1 cellular context compared by ENCODE assay signal in the genomic region with DNA sequence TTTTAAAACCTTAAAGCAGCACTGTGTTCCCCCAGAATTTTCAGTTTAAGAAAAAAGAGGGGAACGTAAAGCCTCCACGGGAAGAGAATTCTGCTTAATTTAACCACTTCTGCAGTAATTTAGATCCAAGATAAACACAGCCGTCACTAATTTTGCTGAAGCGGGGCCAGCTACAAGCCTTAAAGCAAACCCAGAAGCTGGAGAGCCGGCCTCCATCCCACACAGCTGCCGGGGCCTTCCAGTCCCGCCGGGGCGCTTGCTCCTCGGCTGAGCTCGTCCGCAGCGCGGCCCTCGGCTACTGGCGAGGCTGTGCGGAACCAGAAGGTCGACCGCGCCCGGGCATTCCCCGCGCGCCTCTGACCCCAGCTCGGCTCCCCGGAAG.
TF ChIP-seq lines count a peak whose summit lies in the region.

No MANE protein-coding gene starts in this region.

TF ChIP-seq in H1, 55 proteins besides CTCF, POLR2A, EP300 and RAD21 (continued from another document):
- TF ChIP-seq CHD1 (IDR thresholded peaks at IDR 0.05; ENCODE audit: low read depth, low read length): no peak; the same call in 1 of the 2 replicates
- no peak for TF ChIP-seq JUN (IDR thresholded peaks at IDR 0.05; ENCODE audit: low read depth, low read length)
- TF ChIP-seq SRF (IDR thresholded peaks at IDR 0.05; ENCODE audit: low read depth, low read length): no peak
- TF ChIP-seq KDM1A (IDR thresholded peaks at IDR 0.05; ENCODE audit: borderline replicate concordance, low read length): no peak
- TF ChIP-seq, protein P1, sequence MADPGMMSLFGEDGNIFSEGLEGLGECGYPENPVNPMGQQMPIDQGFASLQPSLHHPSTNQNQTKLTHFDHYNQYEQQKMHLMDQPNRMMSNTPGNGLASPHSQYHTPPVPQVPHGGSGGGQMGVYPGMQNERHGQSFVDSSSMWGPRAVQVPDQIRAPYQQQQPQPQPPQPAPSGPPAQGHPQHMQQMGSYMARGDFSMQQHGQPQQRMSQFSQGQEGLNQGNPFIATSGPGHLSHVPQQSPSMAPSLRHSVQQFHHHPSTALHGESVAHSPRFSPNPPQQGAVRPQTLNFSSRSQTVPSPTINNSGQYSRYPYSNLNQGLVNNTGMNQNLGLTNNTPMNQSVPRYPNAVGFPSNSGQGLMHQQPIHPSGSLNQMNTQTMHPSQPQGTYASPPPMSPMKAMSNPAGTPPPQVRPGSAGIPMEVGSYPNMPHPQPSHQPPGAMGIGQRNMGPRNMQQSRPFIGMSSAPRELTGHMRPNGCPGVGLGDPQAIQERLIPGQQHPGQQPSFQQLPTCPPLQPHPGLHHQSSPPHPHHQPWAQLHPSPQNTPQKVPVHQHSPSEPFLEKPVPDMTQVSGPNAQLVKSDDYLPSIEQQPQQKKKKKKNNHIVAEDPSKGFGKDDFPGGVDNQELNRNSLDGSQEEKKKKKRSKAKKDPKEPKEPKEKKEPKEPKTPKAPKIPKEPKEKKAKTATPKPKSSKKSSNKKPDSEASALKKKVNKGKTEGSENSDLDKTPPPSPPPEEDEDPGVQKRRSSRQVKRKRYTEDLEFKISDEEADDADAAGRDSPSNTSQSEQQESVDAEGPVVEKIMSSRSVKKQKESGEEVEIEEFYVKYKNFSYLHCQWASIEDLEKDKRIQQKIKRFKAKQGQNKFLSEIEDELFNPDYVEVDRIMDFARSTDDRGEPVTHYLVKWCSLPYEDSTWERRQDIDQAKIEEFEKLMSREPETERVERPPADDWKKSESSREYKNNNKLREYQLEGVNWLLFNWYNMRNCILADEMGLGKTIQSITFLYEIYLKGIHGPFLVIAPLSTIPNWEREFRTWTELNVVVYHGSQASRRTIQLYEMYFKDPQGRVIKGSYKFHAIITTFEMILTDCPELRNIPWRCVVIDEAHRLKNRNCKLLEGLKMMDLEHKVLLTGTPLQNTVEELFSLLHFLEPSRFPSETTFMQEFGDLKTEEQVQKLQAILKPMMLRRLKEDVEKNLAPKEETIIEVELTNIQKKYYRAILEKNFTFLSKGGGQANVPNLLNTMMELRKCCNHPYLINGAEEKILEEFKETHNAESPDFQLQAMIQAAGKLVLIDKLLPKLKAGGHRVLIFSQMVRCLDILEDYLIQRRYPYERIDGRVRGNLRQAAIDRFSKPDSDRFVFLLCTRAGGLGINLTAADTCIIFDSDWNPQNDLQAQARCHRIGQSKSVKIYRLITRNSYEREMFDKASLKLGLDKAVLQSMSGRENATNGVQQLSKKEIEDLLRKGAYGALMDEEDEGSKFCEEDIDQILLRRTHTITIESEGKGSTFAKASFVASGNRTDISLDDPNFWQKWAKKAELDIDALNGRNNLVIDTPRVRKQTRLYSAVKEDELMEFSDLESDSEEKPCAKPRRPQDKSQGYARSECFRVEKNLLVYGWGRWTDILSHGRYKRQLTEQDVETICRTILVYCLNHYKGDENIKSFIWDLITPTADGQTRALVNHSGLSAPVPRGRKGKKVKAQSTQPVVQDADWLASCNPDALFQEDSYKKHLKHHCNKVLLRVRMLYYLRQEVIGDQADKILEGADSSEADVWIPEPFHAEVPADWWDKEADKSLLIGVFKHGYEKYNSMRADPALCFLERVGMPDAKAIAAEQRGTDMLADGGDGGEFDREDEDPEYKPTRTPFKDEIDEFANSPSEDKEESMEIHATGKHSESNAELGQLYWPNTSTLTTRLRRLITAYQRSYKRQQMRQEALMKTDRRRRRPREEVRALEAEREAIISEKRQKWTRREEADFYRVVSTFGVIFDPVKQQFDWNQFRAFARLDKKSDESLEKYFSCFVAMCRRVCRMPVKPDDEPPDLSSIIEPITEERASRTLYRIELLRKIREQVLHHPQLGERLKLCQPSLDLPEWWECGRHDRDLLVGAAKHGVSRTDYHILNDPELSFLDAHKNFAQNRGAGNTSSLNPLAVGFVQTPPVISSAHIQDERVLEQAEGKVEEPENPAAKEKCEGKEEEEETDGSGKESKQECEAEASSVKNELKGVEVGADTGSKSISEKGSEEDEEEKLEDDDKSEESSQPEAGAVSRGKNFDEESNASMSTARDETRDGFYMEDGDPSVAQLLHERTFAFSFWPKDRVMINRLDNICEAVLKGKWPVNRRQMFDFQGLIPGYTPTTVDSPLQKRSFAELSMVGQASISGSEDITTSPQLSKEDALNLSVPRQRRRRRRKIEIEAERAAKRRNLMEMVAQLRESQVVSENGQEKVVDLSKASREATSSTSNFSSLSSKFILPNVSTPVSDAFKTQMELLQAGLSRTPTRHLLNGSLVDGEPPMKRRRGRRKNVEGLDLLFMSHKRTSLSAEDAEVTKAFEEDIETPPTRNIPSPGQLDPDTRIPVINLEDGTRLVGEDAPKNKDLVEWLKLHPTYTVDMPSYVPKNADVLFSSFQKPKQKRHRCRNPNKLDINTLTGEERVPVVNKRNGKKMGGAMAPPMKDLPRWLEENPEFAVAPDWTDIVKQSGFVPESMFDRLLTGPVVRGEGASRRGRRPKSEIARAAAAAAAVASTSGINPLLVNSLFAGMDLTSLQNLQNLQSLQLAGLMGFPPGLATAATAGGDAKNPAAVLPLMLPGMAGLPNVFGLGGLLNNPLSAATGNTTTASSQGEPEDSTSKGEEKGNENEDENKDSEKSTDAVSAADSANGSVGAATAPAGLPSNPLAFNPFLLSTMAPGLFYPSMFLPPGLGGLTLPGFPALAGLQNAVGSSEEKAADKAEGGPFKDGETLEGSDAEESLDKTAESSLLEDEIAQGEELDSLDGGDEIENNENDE (IDR thresholded peaks at IDR 0.05; ENCODE audit: insufficient replicate concordance, low read length): no peak
- no peak for TF ChIP-seq KDM4A (IDR thresholded peaks at IDR 0.05; ENCODE audit: low read depth, low read length, severe bottlenecking)
- no peak for TF ChIP-seq ASH2L (IDR thresholded peaks at IDR 0.05; ENCODE audit: low read length)
- TF ChIP-seq YY1 (IDR thresholded peaks at IDR 0.05; ENCODE audit: low read depth, low read length): no peak
- TF ChIP-seq TCF12 (IDR thresholded peaks at IDR 0.05; ENCODE audit: low read depth, low read length): no peak
- no peak for TF ChIP-seq POLR2AphosphoS5 (IDR thresholded peaks at IDR 0.05; ENCODE audit: low read depth, low read length)
- no peak for TF ChIP-seq RFX5 (IDR thresholded peaks at IDR 0.05; ENCODE audit: borderline replicate concordance, low read depth, low read length)
- TF ChIP-seq SUZ12 (IDR thresholded peaks at IDR 0.05; ENCODE audit: low read length): no peak
- TF ChIP-seq JUND (IDR thresholded peaks at IDR 0.05; ENCODE audit: low read length): no peak
